ENCODE assay signal across 9 cellular contexts in the genomic region with DNA sequence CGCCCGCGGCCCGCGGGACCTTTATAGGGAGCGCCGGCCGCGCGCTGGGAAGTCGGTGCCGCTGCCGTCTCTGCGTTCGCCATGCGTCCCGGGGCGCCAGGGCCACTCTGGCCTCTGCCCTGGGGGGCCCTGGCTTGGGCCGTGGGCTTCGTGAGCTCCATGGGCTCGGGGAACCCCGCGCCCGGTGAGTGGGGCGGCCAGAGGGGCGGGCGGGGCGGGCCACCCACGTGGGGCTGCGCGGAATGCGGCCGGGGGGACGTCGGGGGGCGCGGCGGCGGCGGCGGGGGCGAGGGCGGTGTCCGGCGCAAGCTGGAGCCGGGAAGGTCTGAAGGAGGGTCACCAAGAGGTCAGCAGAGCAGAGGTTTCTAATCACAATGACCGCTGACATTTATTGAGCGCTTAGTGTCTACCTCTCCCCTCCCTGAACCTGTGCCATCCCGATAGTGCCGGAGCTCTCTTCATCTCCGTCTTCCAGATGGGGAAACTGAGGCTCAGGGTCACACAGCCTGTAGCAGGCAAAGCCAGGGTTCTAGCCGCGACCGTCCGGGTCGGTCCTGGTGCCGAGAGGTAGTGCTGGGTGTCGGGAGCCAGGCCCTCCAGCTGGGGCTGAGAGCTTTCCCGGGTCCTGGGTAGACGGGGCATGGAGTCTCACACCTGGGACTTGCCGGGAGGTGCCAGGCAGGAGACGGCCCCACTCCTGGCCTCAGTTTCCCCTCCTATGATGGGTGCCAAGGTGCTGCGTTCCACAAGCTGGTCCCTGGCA. TPM values are rescaled to one million over a fixed set of nuclear protein-coding genes. Genes with fewer than 3 reads are reported as not detected.
DNase-seq lines count a peak whose midpoint lies in the region; ATAC-seq and TF ChIP-seq lines count a peak whose summit lies in the region.
"Had no signal": no experiment of that assay in that cellular context is flagged by ENCODE, and none has a peak within 500 bp of the region (broad histone marks: within the 10 kb centered on the region; RNA-seq: fewer than 3 reads in every experiment).

TSS of gene FSTL3 (plus strand) at position 50 of the 763 bp plus-strand sequence. CDS start at position 82, 32 bp downstream.

- ATAC-seq in activated T-helper 17 cell treated with anti-CD3 and anti-CD28 coated beads, Interleukin-2, amount 50 U/mL, for 72 hours (replicated peaks) = no peak
- no peak for ATAC-seq in effector memory CD8-positive, alpha-beta T cell (replicated peaks)
- no peak for ATAC-seq in GM18909 (IDR thresholded peaks at IDR 0.05; ENCODE audit: poor library complexity, unreplicated experiment)

- H3K4me1 Mint-ChIP-seq in IgD-negative memory B cell (peaks cover 4 to 7% (median 5%) of the 10 kb centered on the region in 3 donors), endothelial cell (ENCODE audit: unreplicated experiment) (peaks cover 2% of the 10 kb centered on the region)
- no peaks in the 10 kb centered on the region for H3K4me1 Mint-ChIP-seq in activated T-helper 17 cell treated with anti-CD3 and anti-CD28 coated beads, Interleukin-2, amount 50 U/mL, for 72 hours
- peaks cover 5 to 8% of the 10 kb centered on the region in 2 donors for H3K4me1 Mint-ChIP-seq in effector memory CD8-positive, alpha-beta T cell (ENCODE audit: low read depth in 2 of 2)

- H3K4me3 Mint-ChIP-seq in IgD-negative memory B cell (peak within 1 kb of the TSS in 3 of 4 donors; percentile 21 to 38 (median 32)), endothelial cell (ENCODE audit: unreplicated experiment) (peak within 1 kb of the TSS; percentile 74)
- H3K4me3 Mint-ChIP-seq in activated T-helper 17 cell treated with anti-CD3 and anti-CD28 coated beads, Interleukin-2, amount 50 U/mL, for 72 hours = no peak within 1 kb of the TSS
- H3K4me3 Mint-ChIP-seq in effector memory CD8-positive, alpha-beta T cell = no peak within 1 kb of the TSS

- no peak for DNase-seq in endothelial cell (ENCODE audit: low spot score)
- peak; percentile 37 for DNase-seq in myocyte (ENCODE audit: low read depth)
- DNase-seq in effector memory CD8-positive, alpha-beta T cell = no peak
- DNase-seq in COR-L47 (lab: John Stamatoyannopoulos, UW) = no peak
- DNase-seq: effector memory CD4-positive, alpha-beta T cell had no signal

- no peaks in the 10 kb centered on the region for H3K36me3 Mint-ChIP-seq in IgD-negative memory B cell
- no peaks in the 10 kb centered on the region for H3K36me3 Mint-ChIP-seq in endothelial cell (ENCODE audit: low read depth, unreplicated experiment)
- H3K36me3 Mint-ChIP-seq in activated T-helper 17 cell treated with anti-CD3 and anti-CD28 coated beads, Interleukin-2, amount 50 U/mL, for 72 hours (ENCODE audit: low read depth) = no peaks in the 10 kb centered on the region
- peaks cover 4% of the 10 kb centered on the region for H3K36me3 Mint-ChIP-seq in effector memory CD8-positive, alpha-beta T cell (ENCODE audit: insufficient read depth)

- peaks cover 24% of the 10 kb centered on the region for H3K27me3 Mint-ChIP-seq in IgD-negative memory B cell
- peaks cover 8% of the 10 kb centered on the region for H3K27me3 Mint-ChIP-seq in endothelial cell (ENCODE audit: unreplicated experiment)
- H3K27me3 Mint-ChIP-seq in activated T-helper 17 cell treated with anti-CD3 and anti-CD28 coated beads, Interleukin-2, amount 50 U/mL, for 72 hours = peaks cover 8% of the 10 kb centered on the region
- peaks cover 19 to 23% of the 10 kb centered on the region in 2 donors for H3K27me3 Mint-ChIP-seq in effector memory CD8-positive, alpha-beta T cell

- H3K27ac Mint-ChIP-seq in IgD-negative memory B cell (peak within 1 kb of the TSS; percentile 17 to 75 (median 64)), endothelial cell (ENCODE audit: unreplicated experiment) (no peak within 1 kb of the TSS)
- no peak within 1 kb of the TSS for H3K27ac Mint-ChIP-seq in activated T-helper 17 cell treated with anti-CD3 and anti-CD28 coated beads, Interleukin-2, amount 50 U/mL, for 72 hours
- no peak within 1 kb of the TSS for H3K27ac Mint-ChIP-seq in effector memory CD8-positive, alpha-beta T cell

- peak within 1 kb of the TSS; percentile 84 for H3K27ac ChIP-seq in 22Rv1

- H3K9me3 Mint-ChIP-seq in IgD-negative memory B cell = no peaks in the 10 kb centered on the region
- no peaks in the 10 kb centered on the region for H3K9me3 Mint-ChIP-seq in endothelial cell (ENCODE audit: unreplicated experiment)
- no peaks in the 10 kb centered on the region for H3K9me3 Mint-ChIP-seq in activated T-helper 17 cell treated with anti-CD3 and anti-CD28 coated beads, Interleukin-2, amount 50 U/mL, for 72 hours
- no peaks in the 10 kb centered on the region for H3K9me3 Mint-ChIP-seq in effector memory CD8-positive, alpha-beta T cell

- TF ChIP-seq CTCF in 22Rv1 (IDR thresholded peaks at IDR 0.05) (no peak), endothelial cell (IDR thresholded peaks at IDR 0.05; ENCODE audit: unreplicated experiment) (no peak)

RNA-seq across cellular contexts. Expression of gene FSTL3, which starts in this region (rescaled TPM):
- 1.7 TPM for polyA plus RNA-seq in IgD-negative memory B cell
- total RNA-seq in endothelial cell (ENCODE audit: unreplicated experiment) (6.5 TPM), myocyte (157 and 175 TPM in 2 replicates)
- polyA plus RNA-seq in myocyte (2012) = 372 TPM
- total RNA-seq in activated T-helper 17 cell treated with anti-CD3 and anti-CD28 coated beads, Interleukin-2, amount 50 U/mL, for 72 hours = 1 to 10 TPM; 7.0 to 9.1 TPM

Comparison
In these comparisons a context has a peak if more than half of its experiments do, and no peak if none do; other contexts are left out.
1. RNA of gene FSTL3 (total RNA-seq): 157 to 175 TPM in myocyte; 7.0 to 9.1 TPM in activated T-helper 17 cell treated with anti-CD3 and anti-CD28 coated beads, Interleukin-2, amount 50 U/mL, for 72 hours and 6.5 TPM in endothelial cell (single experiment); every median in the first group is over 10 times any median in the second.
2. H3K27ac Mint-ChIP-seq: peak in IgD-negative memory B cell (3 of 3); none in endothelial cell (single experiment), activated T-helper 17 cell treated with anti-CD3 and anti-CD28 coated beads, Interleukin-2, amount 50 U/mL, for 72 hours (single experiment) and effector memory CD8-positive, alpha-beta T cell (0 of 2).
3. H3K4me3 Mint-ChIP-seq: peak in IgD-negative memory B cell (3 of 4) and endothelial cell (single experiment); none in activated T-helper 17 cell treated with anti-CD3 and anti-CD28 coated beads, Interleukin-2, amount 50 U/mL, for 72 hours (single experiment) and effector memory CD8-positive, alpha-beta T cell (0 of 2).